8 cellular contexts compared by ENCODE assay signal in the genomic region with DNA sequence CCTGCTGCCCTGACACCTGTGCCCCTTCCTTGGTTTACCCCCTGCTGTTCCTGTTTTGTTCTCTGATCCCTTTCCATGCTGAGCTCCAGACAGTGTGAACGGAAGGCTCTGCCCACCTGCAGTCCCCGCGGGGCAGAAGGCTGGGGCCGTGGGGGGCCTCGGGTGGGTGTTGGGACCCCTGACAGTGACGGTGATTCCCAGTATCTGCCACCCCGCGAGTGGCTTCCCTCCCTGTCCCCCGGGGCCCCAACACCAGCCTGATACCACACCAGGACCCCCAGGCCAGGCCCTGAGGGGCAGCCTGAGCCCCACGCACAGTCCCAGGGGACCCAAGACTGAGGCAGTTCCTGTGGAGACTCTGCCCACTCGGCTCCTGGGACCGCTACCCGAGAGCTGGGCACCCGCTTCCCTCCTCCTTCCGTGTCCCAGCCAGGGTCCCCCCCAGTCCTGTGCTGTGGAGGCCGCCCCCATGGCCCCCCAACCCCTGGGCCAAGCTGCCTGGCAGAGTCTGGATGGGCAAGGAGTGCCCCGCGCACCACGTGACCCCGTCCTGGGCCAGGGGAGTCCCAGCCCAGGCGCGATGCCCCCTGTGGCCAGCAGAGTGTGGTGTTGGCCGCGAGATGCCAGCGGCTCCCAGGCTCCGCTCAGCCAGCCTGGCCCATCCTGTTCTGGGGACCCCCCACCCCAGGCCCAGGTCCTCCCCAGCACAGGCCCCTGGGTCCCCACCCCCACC. TPM values are rescaled to one million over a fixed set of nuclear protein-coding genes. Genes with fewer than 3 reads are reported as not detected.
DNase-seq lines count a peak whose midpoint lies in the region; ATAC-seq and TF ChIP-seq lines count a peak whose summit lies in the region.

No MANE protein-coding gene starts in this region.

- H3K9me3 ChIP-seq in SK-N-SH = no peaks in the 10 kb centered on the region

- H3K9ac ChIP-seq in SK-N-SH = no peak overlapping the region

- peak; percentile 86 for DNase-seq in COLO829 (ENCODE audit: low spot score)
- DNase-seq in HEK293T (ENCODE audit: extremely low spot score) = peak; percentile 90
- DNase-seq in SK-N-SH = peak; percentile 98
- no peak for DNase-seq in astrocyte of the cerebellum (ENCODE audit: low read depth)
- DNase-seq in hypothalamus (lab: John Stamatoyannopoulos, UW) = peak in 43 of 51 donors; percentile 10 to 82 (median 58)
- peak; percentile 47 for DNase-seq in stimulated activated CD4-positive, alpha-beta T cell treated with anti-CD3 and anti-CD28 coated beads, Interleukin-12 subunit alpha, Interleukin-12 subunit beta, amount 100 ng/mL, for 4 hours

- 0% methylated on average over 11 of the region's 26 CpGs for WGBS in SK-N-SH (ENCODE audit: low lambda C conversion rate)

- H3K4me2 ChIP-seq in SK-N-SH = no peak overlapping the region

- H3K27me3 ChIP-seq in SK-N-SH (ENCODE audit: insufficient read depth) = peaks cover 85% of the 10 kb centered on the region

- no peak for TF ChIP-seq EP300 in SK-N-SH (IDR thresholded peaks at IDR 0.05; ENCODE audit: borderline replicate concordance in 1 of 2, low read depth in 1 of 2, low read length in 1 of 2)

- peaks cover 22% of the 10 kb centered on the region for H4K20me1 ChIP-seq in SK-N-SH (ENCODE audit: insufficient read depth)

- H3K79me2 ChIP-seq in SK-N-SH (ENCODE audit: insufficient read depth) = no peaks in the 10 kb centered on the region

- H3F3A ChIP-seq in SK-N-SH (replicated peaks; ENCODE audit: insufficient read depth) = no peaks in the 10 kb centered on the region

- H3K9me2 ChIP-seq in SK-N-SH = no peaks in the 10 kb centered on the region

- H3K4me3 ChIP-seq in SK-N-SH (ENCODE audit: low read depth in 2 of 2, low read length in 1 of 2) (no peak overlapping the region), astrocyte of the cerebellum (ENCODE audit: low read depth, low read length) (no peak overlapping the region)

- H3K36me3 ChIP-seq in SK-N-SH (replicated peaks in 1 of 2; ENCODE audit: control insufficient read depth in 1 of 2, insufficient read depth in 2 of 2, low read length in 1 of 2) = no peaks in the 10 kb centered on the region

- in situ Hi-C loops in astrocyte of the cerebellum (cut with HindIII; ENCODE audit: low sequenced_read_pairs) = no loop called here

- no peak overlapping the region for H3K27ac ChIP-seq in SK-N-SH (ENCODE audit: low read depth in 2 of 2, low read length in 1 of 2)

- H3K4me1 ChIP-seq in SK-N-SH (ENCODE audit: control insufficient read depth in 1 of 2, insufficient read depth in 2 of 2, low read depth in 1 of 2, low read length in 1 of 2) = no peaks in the 10 kb centered on the region; a peak in 1 of 4 replicates

- CTCF ChIA-PET in HEK293T (lab: Yijun Ruan, JAX) = interaction anchor here (0.7 kb wide), 1 partner anchor 49 kb away, joined by 4 read pairs; no protein-coding TSS in a partner anchor
- CTCF ChIA-PET in SK-N-SH (lab: Yijun Ruan, JAX) = interaction anchor here (0.7 to 1.1 kb wide), 17 partner anchors 9 to 294 kb away, joined by 3 to 8 read pairs (median 4); a partner anchor contains a TSS

- TF ChIP-seq CTCF in SK-N-SH (IDR thresholded peaks at IDR 0.05) (peak; percentile 75), astrocyte of the cerebellum (IDR thresholded peaks at IDR 0.05; ENCODE audit: low read depth, low read length, missing control alignments) (peak; percentile 81)

- no peak overlapping the region for H2AFZ ChIP-seq in SK-N-SH (ENCODE audit: low read depth)

- TF ChIP-seq RAD21 in SK-N-SH (IDR thresholded peaks at IDR 0.05; ENCODE audit: low read length) = peak; percentile 86

- ATAC-seq in GM21390 (IDR thresholded peaks at IDR 0.05; ENCODE audit: unreplicated experiment) (no peak), GM18520 (IDR thresholded peaks at IDR 0.05; ENCODE audit: unreplicated experiment) (no peak)

- POLR2A ChIA-PET in HEK293T (lab: Yijun Ruan, JAX) = no interaction called here
- POLR2A ChIA-PET in SK-N-SH (lab: Yijun Ruan, JAX) = no interaction called here

TF ChIP-seq in HEK293T, 16 proteins besides CTCF, POLR2A, EP300 and RAD21:
- TF ChIP-seq TARDBP (IDR thresholded peaks at IDR 0.05) (no peak), HDGF (IDR thresholded peaks at IDR 0.05; ENCODE audit: borderline replicate concordance) (no peak), FOXK2 (IDR thresholded peaks at IDR 0.05) (no peak), FOXA1 (IDR thresholded peaks at IDR 0.05) (no peak), ARNT (IDR thresholded peaks at IDR 0.05) (no peak), BHLHE40 (IDR thresholded peaks at IDR 0.05; ENCODE audit: borderline replicate concordance) (no peak)
TF ChIP-seq in HEK293T: peak in this region for 0.

TF ChIP-seq in SK-N-SH, 30 proteins besides CTCF, POLR2A, EP300 and RAD21:
- TF ChIP-seq, protein P1, sequence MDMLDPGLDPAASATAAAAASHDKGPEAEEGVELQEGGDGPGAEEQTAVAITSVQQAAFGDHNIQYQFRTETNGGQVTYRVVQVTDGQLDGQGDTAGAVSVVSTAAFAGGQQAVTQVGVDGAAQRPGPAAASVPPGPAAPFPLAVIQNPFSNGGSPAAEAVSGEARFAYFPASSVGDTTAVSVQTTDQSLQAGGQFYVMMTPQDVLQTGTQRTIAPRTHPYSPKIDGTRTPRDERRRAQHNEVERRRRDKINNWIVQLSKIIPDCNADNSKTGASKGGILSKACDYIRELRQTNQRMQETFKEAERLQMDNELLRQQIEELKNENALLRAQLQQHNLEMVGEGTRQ (IDR thresholded peaks at IDR 0.05; ENCODE audit: borderline replicate concordance, low read depth, low read length) = peak; percentile 73
- TF ChIP-seq SMC3 (IDR thresholded peaks at IDR 0.05; ENCODE audit: low read depth, low read length) = peak; percentile 87
- TF ChIP-seq, protein P2, sequence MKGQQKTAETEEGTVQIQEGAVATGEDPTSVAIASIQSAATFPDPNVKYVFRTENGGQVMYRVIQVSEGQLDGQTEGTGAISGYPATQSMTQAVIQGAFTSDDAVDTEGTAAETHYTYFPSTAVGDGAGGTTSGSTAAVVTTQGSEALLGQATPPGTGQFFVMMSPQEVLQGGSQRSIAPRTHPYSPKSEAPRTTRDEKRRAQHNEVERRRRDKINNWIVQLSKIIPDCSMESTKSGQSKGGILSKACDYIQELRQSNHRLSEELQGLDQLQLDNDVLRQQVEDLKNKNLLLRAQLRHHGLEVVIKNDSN (IDR thresholded peaks at IDR 0.05; ENCODE audit: borderline replicate concordance, low read depth) = peak; percentile 96
- no peak for TF ChIP-seq MXI1 (IDR thresholded peaks at IDR 0.05; ENCODE audit: low read depth, low read length)
- TF ChIP-seq SIN3A (IDR thresholded peaks at IDR 0.05; ENCODE audit: borderline replicate concordance, low read depth, low read length) = no peak

RNA-seq across cellular contexts. Expression of a gene that starts 10.0 kb away (rescaled TPM):
- polyA plus RNA-seq in SK-N-SH (2012; rRNA removed) = not detected in 2 replicates
- polyA plus RNA-seq in SK-N-SH (2012; cell fraction: cytosol; rRNA removed) = not detected in 2 replicates
- not detected in 2 replicates for polyA plus RNA-seq in SK-N-SH (2012; cell fraction: nucleus; rRNA removed)

RNA-seq across cellular contexts. Expression of a gene that starts 33.5 kb away (rescaled TPM):
- polyA plus RNA-seq in SK-N-SH (2012; rRNA removed) = not detected in 2 replicates
- 0.01 TPM in 1 of 2 replicates, not detected in the other for polyA plus RNA-seq in SK-N-SH (2012; cell fraction: cytosol; rRNA removed)
- not detected in 2 replicates for polyA plus RNA-seq in SK-N-SH (2012; cell fraction: nucleus; rRNA removed)

RNA-seq across cellular contexts. Expression of a gene that starts 46.9 kb away (rescaled TPM):
- not detected in 2 replicates for polyA plus RNA-seq in SK-N-SH (2012; rRNA removed)
- polyA plus RNA-seq in SK-N-SH (2012; cell fraction: cytosol; rRNA removed) = not detected in 2 replicates
- not detected in 2 replicates for polyA plus RNA-seq in SK-N-SH (2012; cell fraction: nucleus; rRNA removed)
